Comparison of ENCODE assay signal across 1 cellular context in the genomic region with DNA sequence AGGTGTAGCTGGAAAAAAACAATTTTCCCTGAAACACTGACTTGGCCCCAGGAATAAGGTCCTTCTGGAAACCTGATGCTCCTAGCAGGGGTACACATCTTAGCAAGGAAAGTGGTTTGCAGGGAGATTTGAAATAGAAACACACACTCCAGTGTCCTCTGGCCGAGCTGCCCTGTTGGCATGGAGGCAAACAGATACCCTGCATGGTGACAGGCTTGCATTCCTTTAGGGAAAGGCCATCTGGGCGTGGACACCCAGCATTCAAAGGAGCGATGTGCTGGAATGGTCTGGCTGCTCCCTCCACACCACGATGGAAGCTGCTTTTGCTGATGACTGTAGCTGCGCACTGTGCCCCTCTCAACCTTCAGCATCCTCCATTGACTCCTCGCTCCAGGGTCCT.
TF ChIP-seq lines count a peak whose summit lies in the region.

No MANE protein-coding gene starts in this region.

TF ChIP-seq in WTC11, 78 proteins besides CTCF, POLR2A, EP300 and RAD21 (continued from another document):
- no peak for TF ChIP-seq E2F5 (CRISPR knock-in tag; IDR thresholded peaks at IDR 0.05)
- TF ChIP-seq ESRRA (CRISPR knock-in tag; IDR thresholded peaks at IDR 0.05; ENCODE audit: borderline replicate concordance), result no peak
- no peak for TF ChIP-seq EMX1 (CRISPR knock-in tag; IDR thresholded peaks at IDR 0.05)
- TF ChIP-seq FOXJ3 (CRISPR knock-in tag; IDR thresholded peaks at IDR 0.05; ENCODE audit: borderline replicate concordance), result no peak
- TF ChIP-seq ATF1 (CRISPR knock-in tag; IDR thresholded peaks at IDR 0.05), result no peak
- TF ChIP-seq ERG (CRISPR knock-in tag; IDR thresholded peaks at IDR 0.05), result no peak
